ENCODE assay signal across 1 cellular context in the genomic region with DNA sequence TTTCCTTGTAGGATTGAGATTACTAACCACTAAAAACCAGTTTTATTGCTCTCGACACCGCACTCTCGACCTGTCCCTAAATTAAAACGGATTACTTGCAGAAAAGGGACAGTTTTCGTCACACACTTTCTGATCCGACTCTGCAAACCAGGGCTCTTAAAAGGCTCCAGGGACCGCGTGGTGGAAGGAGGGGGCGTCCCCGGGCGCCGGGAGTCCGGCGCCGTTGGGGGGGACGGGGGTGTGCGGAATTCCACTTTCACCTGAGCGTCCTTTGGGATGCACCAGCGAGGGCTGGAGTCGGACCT.
TF ChIP-seq lines count a peak whose summit lies in the region.

No MANE protein-coding gene starts in this region.

TF ChIP-seq in H1, 55 proteins besides CTCF, POLR2A, EP300 and RAD21 (continued from another document):
- TF ChIP-seq, protein P1, sequence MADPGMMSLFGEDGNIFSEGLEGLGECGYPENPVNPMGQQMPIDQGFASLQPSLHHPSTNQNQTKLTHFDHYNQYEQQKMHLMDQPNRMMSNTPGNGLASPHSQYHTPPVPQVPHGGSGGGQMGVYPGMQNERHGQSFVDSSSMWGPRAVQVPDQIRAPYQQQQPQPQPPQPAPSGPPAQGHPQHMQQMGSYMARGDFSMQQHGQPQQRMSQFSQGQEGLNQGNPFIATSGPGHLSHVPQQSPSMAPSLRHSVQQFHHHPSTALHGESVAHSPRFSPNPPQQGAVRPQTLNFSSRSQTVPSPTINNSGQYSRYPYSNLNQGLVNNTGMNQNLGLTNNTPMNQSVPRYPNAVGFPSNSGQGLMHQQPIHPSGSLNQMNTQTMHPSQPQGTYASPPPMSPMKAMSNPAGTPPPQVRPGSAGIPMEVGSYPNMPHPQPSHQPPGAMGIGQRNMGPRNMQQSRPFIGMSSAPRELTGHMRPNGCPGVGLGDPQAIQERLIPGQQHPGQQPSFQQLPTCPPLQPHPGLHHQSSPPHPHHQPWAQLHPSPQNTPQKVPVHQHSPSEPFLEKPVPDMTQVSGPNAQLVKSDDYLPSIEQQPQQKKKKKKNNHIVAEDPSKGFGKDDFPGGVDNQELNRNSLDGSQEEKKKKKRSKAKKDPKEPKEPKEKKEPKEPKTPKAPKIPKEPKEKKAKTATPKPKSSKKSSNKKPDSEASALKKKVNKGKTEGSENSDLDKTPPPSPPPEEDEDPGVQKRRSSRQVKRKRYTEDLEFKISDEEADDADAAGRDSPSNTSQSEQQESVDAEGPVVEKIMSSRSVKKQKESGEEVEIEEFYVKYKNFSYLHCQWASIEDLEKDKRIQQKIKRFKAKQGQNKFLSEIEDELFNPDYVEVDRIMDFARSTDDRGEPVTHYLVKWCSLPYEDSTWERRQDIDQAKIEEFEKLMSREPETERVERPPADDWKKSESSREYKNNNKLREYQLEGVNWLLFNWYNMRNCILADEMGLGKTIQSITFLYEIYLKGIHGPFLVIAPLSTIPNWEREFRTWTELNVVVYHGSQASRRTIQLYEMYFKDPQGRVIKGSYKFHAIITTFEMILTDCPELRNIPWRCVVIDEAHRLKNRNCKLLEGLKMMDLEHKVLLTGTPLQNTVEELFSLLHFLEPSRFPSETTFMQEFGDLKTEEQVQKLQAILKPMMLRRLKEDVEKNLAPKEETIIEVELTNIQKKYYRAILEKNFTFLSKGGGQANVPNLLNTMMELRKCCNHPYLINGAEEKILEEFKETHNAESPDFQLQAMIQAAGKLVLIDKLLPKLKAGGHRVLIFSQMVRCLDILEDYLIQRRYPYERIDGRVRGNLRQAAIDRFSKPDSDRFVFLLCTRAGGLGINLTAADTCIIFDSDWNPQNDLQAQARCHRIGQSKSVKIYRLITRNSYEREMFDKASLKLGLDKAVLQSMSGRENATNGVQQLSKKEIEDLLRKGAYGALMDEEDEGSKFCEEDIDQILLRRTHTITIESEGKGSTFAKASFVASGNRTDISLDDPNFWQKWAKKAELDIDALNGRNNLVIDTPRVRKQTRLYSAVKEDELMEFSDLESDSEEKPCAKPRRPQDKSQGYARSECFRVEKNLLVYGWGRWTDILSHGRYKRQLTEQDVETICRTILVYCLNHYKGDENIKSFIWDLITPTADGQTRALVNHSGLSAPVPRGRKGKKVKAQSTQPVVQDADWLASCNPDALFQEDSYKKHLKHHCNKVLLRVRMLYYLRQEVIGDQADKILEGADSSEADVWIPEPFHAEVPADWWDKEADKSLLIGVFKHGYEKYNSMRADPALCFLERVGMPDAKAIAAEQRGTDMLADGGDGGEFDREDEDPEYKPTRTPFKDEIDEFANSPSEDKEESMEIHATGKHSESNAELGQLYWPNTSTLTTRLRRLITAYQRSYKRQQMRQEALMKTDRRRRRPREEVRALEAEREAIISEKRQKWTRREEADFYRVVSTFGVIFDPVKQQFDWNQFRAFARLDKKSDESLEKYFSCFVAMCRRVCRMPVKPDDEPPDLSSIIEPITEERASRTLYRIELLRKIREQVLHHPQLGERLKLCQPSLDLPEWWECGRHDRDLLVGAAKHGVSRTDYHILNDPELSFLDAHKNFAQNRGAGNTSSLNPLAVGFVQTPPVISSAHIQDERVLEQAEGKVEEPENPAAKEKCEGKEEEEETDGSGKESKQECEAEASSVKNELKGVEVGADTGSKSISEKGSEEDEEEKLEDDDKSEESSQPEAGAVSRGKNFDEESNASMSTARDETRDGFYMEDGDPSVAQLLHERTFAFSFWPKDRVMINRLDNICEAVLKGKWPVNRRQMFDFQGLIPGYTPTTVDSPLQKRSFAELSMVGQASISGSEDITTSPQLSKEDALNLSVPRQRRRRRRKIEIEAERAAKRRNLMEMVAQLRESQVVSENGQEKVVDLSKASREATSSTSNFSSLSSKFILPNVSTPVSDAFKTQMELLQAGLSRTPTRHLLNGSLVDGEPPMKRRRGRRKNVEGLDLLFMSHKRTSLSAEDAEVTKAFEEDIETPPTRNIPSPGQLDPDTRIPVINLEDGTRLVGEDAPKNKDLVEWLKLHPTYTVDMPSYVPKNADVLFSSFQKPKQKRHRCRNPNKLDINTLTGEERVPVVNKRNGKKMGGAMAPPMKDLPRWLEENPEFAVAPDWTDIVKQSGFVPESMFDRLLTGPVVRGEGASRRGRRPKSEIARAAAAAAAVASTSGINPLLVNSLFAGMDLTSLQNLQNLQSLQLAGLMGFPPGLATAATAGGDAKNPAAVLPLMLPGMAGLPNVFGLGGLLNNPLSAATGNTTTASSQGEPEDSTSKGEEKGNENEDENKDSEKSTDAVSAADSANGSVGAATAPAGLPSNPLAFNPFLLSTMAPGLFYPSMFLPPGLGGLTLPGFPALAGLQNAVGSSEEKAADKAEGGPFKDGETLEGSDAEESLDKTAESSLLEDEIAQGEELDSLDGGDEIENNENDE (IDR thresholded peaks at IDR 0.05; ENCODE audit: insufficient replicate concordance, low read length): no peak
TF ChIP-seq in H1: peak in this region for 2.
